In the genomic region with DNA sequence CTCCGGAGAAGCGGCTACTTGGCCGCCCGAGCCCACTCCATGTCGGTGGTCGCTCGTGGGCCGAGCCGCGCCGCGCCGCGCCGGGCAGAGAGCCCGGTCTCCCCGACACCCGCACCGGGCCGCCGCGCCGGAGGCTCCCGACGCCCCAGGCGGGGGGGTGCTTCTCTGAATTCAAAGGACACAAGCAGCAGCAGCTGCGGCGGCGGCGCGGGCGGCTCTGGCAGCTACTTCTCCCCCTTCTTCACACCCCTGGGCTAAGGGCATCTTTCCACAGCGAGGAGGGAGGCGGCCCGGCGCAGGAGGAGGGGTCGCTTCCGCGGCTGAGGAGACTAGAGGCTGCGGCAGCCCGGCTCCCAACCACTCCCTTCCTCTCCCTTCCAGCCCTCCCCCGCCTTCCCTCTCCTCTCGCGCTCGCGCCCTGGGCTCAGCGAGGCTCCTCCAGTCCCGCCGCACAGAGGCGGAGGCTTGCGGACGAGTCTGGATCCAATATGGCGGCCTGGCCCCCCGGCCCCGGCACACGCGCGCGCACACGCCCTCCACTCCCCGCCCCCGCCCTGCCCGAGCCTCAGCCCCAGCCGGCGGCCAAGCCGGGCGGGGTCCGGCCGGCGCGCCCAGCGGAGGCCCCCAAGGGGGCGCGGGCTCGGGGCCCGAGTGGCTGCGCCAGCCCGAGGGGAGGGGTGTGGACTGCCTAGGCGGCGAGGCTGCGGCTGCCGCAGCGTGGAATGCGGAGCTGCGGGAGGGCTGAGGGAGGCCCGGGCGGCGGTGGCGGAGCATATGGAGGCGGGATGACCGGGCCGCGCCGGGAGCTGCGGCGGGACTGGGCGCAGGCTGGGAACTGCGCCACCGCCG, we compare ENCODE assay signal across 7 cellular contexts. TPM values are rescaled to one million over a fixed set of nuclear protein-coding genes. Genes with fewer than 3 reads are reported as not detected.
A peak's percentile ranks its signal among the peaks of the same experiment; 100 is the strongest.
DNase-seq lines count a peak whose midpoint lies in the region; ATAC-seq and TF ChIP-seq lines count a peak whose summit lies in the region.

A gene with protein sequence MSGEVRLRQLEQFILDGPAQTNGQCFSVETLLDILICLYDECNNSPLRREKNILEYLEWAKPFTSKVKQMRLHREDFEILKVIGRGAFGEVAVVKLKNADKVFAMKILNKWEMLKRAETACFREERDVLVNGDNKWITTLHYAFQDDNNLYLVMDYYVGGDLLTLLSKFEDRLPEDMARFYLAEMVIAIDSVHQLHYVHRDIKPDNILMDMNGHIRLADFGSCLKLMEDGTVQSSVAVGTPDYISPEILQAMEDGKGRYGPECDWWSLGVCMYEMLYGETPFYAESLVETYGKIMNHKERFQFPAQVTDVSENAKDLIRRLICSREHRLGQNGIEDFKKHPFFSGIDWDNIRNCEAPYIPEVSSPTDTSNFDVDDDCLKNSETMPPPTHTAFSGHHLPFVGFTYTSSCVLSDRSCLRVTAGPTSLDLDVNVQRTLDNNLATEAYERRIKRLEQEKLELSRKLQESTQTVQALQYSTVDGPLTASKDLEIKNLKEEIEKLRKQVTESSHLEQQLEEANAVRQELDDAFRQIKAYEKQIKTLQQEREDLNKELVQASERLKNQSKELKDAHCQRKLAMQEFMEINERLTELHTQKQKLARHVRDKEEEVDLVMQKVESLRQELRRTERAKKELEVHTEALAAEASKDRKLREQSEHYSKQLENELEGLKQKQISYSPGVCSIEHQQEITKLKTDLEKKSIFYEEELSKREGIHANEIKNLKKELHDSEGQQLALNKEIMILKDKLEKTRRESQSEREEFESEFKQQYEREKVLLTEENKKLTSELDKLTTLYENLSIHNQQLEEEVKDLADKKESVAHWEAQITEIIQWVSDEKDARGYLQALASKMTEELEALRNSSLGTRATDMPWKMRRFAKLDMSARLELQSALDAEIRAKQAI (N-terminal part only) (minus strand): TSS at position 490 of the 849 bp plus-strand sequence. CDS start 1,310 bp downstream, outside the sequence.

- H2AFZ ChIP-seq in neuron (ENCODE audit: low read depth, low read length) = peak within 1 kb of the TSS; percentile 93

- H3K27me3 ChIP-seq in Peyer's patch (no peaks in the 10 kb centered on the region), neuron (ENCODE audit: insufficient read depth, low read length) (no peaks in the 10 kb centered on the region), upper lobe of right lung (no peaks in the 10 kb centered on the region)

- intact Hi-C loops in upper lobe of right lung (cut with DNase I) = loop anchor here (10.0 kb wide), 1 partner anchor 93 kb away; no protein-coding TSS in a partner anchor

- H3K4me3 ChIP-seq in Peyer's patch = peak within 1 kb of the TSS; percentile 56 to 87 (median 64)
- H3K4me3 ChIP-seq in neuron (ENCODE audit: low read length) = peak within 1 kb of the TSS; percentile 69
- peak within 1 kb of the TSS; percentile 80 for H3K4me3 ChIP-seq in upper lobe of right lung

- H3K4me1 ChIP-seq in Peyer's patch = peaks cover 0 to 21% (median 0%) of the 10 kb centered on the region in 4 donors
- peaks cover 22% of the 10 kb centered on the region for H3K4me1 ChIP-seq in neuron (ENCODE audit: insufficient read depth, low read length)
- no peaks in the 10 kb centered on the region for H3K4me1 ChIP-seq in upper lobe of right lung

- H3K4me3 Mint-ChIP-seq in activated naive CD8-positive, alpha-beta T cell treated with anti-CD3 and anti-CD28 coated beads, Interleukin-2, amount 10 ng/mL, durations not matched to agents 7 days and 5 days = peak within 1 kb of the TSS; percentile 79

- H3K9me3 Mint-ChIP-seq in activated naive CD8-positive, alpha-beta T cell treated with anti-CD3 and anti-CD28 coated beads, Interleukin-2, amount 10 ng/mL, durations not matched to agents 7 days and 5 days = no peaks in the 10 kb centered on the region

- H3K4me1 Mint-ChIP-seq in activated naive CD8-positive, alpha-beta T cell treated with anti-CD3 and anti-CD28 coated beads, Interleukin-2, amount 10 ng/mL, durations not matched to agents 7 days and 5 days = peaks cover 16% of the 10 kb centered on the region

- no peak for TF ChIP-seq POLR2A in GM18505 (IDR thresholded peaks at IDR 0.05; ENCODE audit: borderline replicate concordance, extremely low read depth, insufficient read depth, insufficient read length)
- peak; percentile 48 to 75 for TF ChIP-seq POLR2A in Peyer's patch (IDR thresholded peaks at IDR 0.05)

- no peak within 1 kb of the TSS for H3K27ac Mint-ChIP-seq in activated naive CD8-positive, alpha-beta T cell treated with anti-CD3 and anti-CD28 coated beads, Interleukin-2, amount 10 ng/mL, durations not matched to agents 7 days and 5 days

- ATAC-seq in GM18505 (IDR thresholded peaks at IDR 0.05; ENCODE audit: unreplicated experiment) (peak; percentile 46), upper lobe of right lung (peak; percentile 94)
- ATAC-seq in activated naive CD8-positive, alpha-beta T cell treated with anti-CD3 and anti-CD28 coated beads, Interleukin-2, amount 10 ng/mL, durations not matched to agents 7 days and 5 days (ENCODE audit: low read depth) = peak; percentile 64

- TF ChIP-seq CTCF in Peyer's patch (IDR thresholded peaks at IDR 0.05) (no peak), upper lobe of right lung (IDR thresholded peaks at IDR 0.05) (no peak)

- POLR2A ChIA-PET in activated naive CD8-positive, alpha-beta T cell treated with anti-CD3 and anti-CD28 coated beads, Interleukin-2, amount 10 ng/mL, durations not matched to agents 7 days and 5 days (lab: Charles Lee) = no interaction called here

- H3K27ac ChIP-seq in Peyer's patch (peak within 1 kb of the TSS; percentile 73 to 99 (median 91)), upper lobe of right lung (peak within 1 kb of the TSS; percentile 94)

- no peaks in the 10 kb centered on the region for H3K36me3 Mint-ChIP-seq in activated naive CD8-positive, alpha-beta T cell treated with anti-CD3 and anti-CD28 coated beads, Interleukin-2, amount 10 ng/mL, durations not matched to agents 7 days and 5 days

- DNase-seq in HS-27A (ENCODE audit: low read depth) = peak; percentile 53
- DNase-seq in Peyer's patch = peak; percentile 19 to 87 (median 82)
- peak; percentile 61 for DNase-seq in activated naive CD8-positive, alpha-beta T cell treated with anti-CD3 and anti-CD28 coated beads, Interleukin-2, amount 10 ng/mL, durations not matched to agents 7 days and 5 days
- DNase-seq in glomerular visceral epithelial cell (ENCODE audit: extremely low spot score) = peak; percentile 91
- DNase-seq in upper lobe of right lung = peak; percentile 93

- H3K27me3 Mint-ChIP-seq in activated naive CD8-positive, alpha-beta T cell treated with anti-CD3 and anti-CD28 coated beads, Interleukin-2, amount 10 ng/mL, durations not matched to agents 7 days and 5 days = peaks cover 65% of the 10 kb centered on the region

- H3K9me3 ChIP-seq in Peyer's patch = no peaks in the 10 kb centered on the region
- no peaks in the 10 kb centered on the region for H3K9me3 ChIP-seq in neuron (ENCODE audit: low read length)
- no peaks in the 10 kb centered on the region for H3K9me3 ChIP-seq in upper lobe of right lung

- H3K36me3 ChIP-seq in Peyer's patch (no peaks in the 10 kb centered on the region), neuron (ENCODE audit: insufficient read depth, low read length) (no peaks in the 10 kb centered on the region), upper lobe of right lung (no peaks in the 10 kb centered on the region)

RNA-seq across cellular contexts. Expression of the gene that starts here (rescaled TPM):
- total RNA-seq in Peyer's patch (100 to 1,000 TPM in 1 of 4 donors, 10 to 100 TPM in 3; 49.3 to 107 (median 53.9) TPM), upper lobe of right lung (41.8 TPM)
- 1 to 10 TPM in 1 of 2 experiments, under 1 TPM in 1; 0.91 to 1.2 TPM for total RNA-seq in activated naive CD8-positive, alpha-beta T cell treated with anti-CD3 and anti-CD28 coated beads, Interleukin-2, amount 10 ng/mL, durations not matched to agents 7 days and 5 days

Comparison
In these comparisons a context has a peak if more than half of its experiments do, and no peak if none do; other contexts are left out.
1. Peak in every context shown above with its lines: DNase-seq, ATAC-seq, H3K4me3 ChIP-seq and H3K27ac ChIP-seq.
2. RNA of the gene that starts here (total RNA-seq): 49.3 to 107 TPM in Peyer's patch and 41.8 TPM in upper lobe of right lung (single experiment); 0.91 to 1.2 TPM in activated naive CD8-positive, alpha-beta T cell treated with anti-CD3 and anti-CD28 coated beads, Interleukin-2, amount 10 ng/mL, durations not matched to agents 7 days and 5 days; every median in the first group is over 10 times any median in the second.